ENCODE assay signal across 13 cellular contexts in genomic region chr10:89002234-89002978, GRCh38. TPM values are rescaled to one million over a fixed set of nuclear protein-coding genes. Genes with fewer than 3 reads are reported as not detected.
A peak's percentile ranks its signal among the peaks of the same experiment; 100 is the strongest.
DNase-seq lines count a peak whose midpoint lies in the region; ATAC-seq and TF ChIP-seq lines count a peak whose summit lies in the region.
"Had no signal": no experiment of that assay in that cellular context is flagged by ENCODE, and none has a peak within 500 bp of the region (broad histone marks: within the 10 kb centered on the region; RNA-seq: fewer than 3 reads in every experiment).

No MANE protein-coding gene starts in this region.

- H3K9me3 Mint-ChIP-seq in activated naive CD8-positive, alpha-beta T cell (ENCODE audit: low read depth): no peaks in the 10 kb centered on the region
- no peaks in the 10 kb centered on the region for H3K9me3 Mint-ChIP-seq in activated naive CD8-positive, alpha-beta T cell treated with anti-CD3 and anti-CD28 coated beads for 36 hours

- TF ChIP-seq CTCF in tibial nerve (IDR thresholded peaks at IDR 0.05): no peak

- peak; percentile 35 for ATAC-seq in HG03280 (IDR thresholded peaks at IDR 0.05; ENCODE audit: unreplicated experiment)

- no peak for TF ChIP-seq POLR2A in tibial nerve (IDR thresholded peaks at IDR 0.05)

- no peaks in the 10 kb centered on the region for H3K27me3 Mint-ChIP-seq in activated naive CD8-positive, alpha-beta T cell
- no peaks in the 10 kb centered on the region for H3K27me3 Mint-ChIP-seq in activated naive CD8-positive, alpha-beta T cell treated with anti-CD3 and anti-CD28 coated beads for 36 hours

- peaks cover 8% of the 10 kb centered on the region for H3K36me3 Mint-ChIP-seq in activated naive CD8-positive, alpha-beta T cell
- H3K36me3 Mint-ChIP-seq in activated naive CD8-positive, alpha-beta T cell treated with anti-CD3 and anti-CD28 coated beads for 36 hours: peaks cover 28% of the 10 kb centered on the region

- H3K9me3 ChIP-seq in ectodermal cell (ENCODE audit: control insufficient read depth, low read length): no peaks in the 10 kb centered on the region
- no peaks in the 10 kb centered on the region for H3K9me3 ChIP-seq in tibial nerve

- no peak overlapping the region for H3K4me3 ChIP-seq in ectodermal cell (ENCODE audit: insufficient read depth, low read depth, low read length)
- no peak overlapping the region for H3K4me3 ChIP-seq in tibial nerve

- H3K4me1 ChIP-seq in ectodermal cell (ENCODE audit: control insufficient read depth, insufficient read depth, low read length): peaks cover 13% of the 10 kb centered on the region
- H3K4me1 ChIP-seq in tibial nerve: peaks cover 0 to 33% (median 5%) of the 10 kb centered on the region in 4 donors

- H3K4me1 Mint-ChIP-seq in activated naive CD8-positive, alpha-beta T cell (ENCODE audit: low read depth): peaks cover 35% of the 10 kb centered on the region
- H3K4me1 Mint-ChIP-seq in activated naive CD8-positive, alpha-beta T cell treated with anti-CD3 and anti-CD28 coated beads for 36 hours: peaks cover 38% of the 10 kb centered on the region

- DNase-seq in activated naive CD8-positive, alpha-beta T cell treated with anti-CD3 and anti-CD28 coated beads for 36 hours: no peak
- DNase-seq in tibial nerve (ENCODE audit: low spot score in 2 of 2): no peak
- DNase-seq in NCI-H69 (lab: John Stamatoyannopoulos, UW): no peak
- DNase-seq in NCI-H748 (lab: John Stamatoyannopoulos, UW; ENCODE audit: unreplicated experiment): no peak
- no peak for DNase-seq in DMS 273 (lab: John Stamatoyannopoulos, UW; ENCODE audit: unreplicated experiment)
- DNase-seq: AML-193, dorsolateral prefrontal cortex, hippocampal formation, NCI-H1930, small intestine had no signal

- H3K27me3 ChIP-seq in ectodermal cell (ENCODE audit: control insufficient read depth, insufficient read depth, low read length, poor library complexity, severe bottlenecking) (no peaks in the 10 kb centered on the region), tibial nerve (no peaks in the 10 kb centered on the region)
- H3K27me3 ChIP-seq: dorsolateral prefrontal cortex had no signal

- 88 to 99% methylated on average over 4 of the region's 4 CpGs for WGBS in ectodermal cell, 2 experiments
- 83% methylated on average over 4 of the region's 4 CpGs for WGBS in tibial nerve, 2 donors

- no peak for TF ChIP-seq EP300 in tibial nerve (IDR thresholded peaks at IDR 0.05)

- H3K27ac Mint-ChIP-seq in activated naive CD8-positive, alpha-beta T cell: peak overlapping the region; percentile 69
- no peak overlapping the region for H3K27ac Mint-ChIP-seq in activated naive CD8-positive, alpha-beta T cell treated with anti-CD3 and anti-CD28 coated beads for 36 hours

- H3K36me3 ChIP-seq in ectodermal cell (ENCODE audit: control insufficient read depth, insufficient read depth, low read length): no peaks in the 10 kb centered on the region
- H3K36me3 ChIP-seq in tibial nerve: peaks cover 0 to 6% (median 0%) of the 10 kb centered on the region in 3 donors

- H3K27ac ChIP-seq in ectodermal cell (ENCODE audit: insufficient read depth, low read depth, low read length, poor library complexity, severe bottlenecking) (peak overlapping the region; percentile 89), tibial nerve (peak overlapping the region in 3 of 4 donors; percentile 60 to 81 (median 76))

- H3K4me3 Mint-ChIP-seq in activated naive CD8-positive, alpha-beta T cell: peak overlapping the region; percentile 33
- no peak overlapping the region for H3K4me3 Mint-ChIP-seq in activated naive CD8-positive, alpha-beta T cell treated with anti-CD3 and anti-CD28 coated beads for 36 hours

RNA-seq across cellular contexts. Expression of gene FAS, which starts 11.8 kb away (rescaled TPM):
- 10 to 100 TPM; 31.1 to 33.4 TPM for total RNA-seq in activated naive CD8-positive, alpha-beta T cell treated with anti-CD3 and anti-CD28 coated beads for 36 hours
- polyA plus RNA-seq in ectodermal cell (2013, experiment 1 of 4): 14.4 TPM
- polyA plus RNA-seq in ectodermal cell (2013, experiment 2 of 4): 10.4 TPM
- 12.0 TPM for polyA plus RNA-seq in ectodermal cell (2013, experiment 3 of 4)
- 11.0 TPM for polyA plus RNA-seq in ectodermal cell (2013, experiment 4 of 4)
- total RNA-seq in tibial nerve: 10 to 100 TPM; 18.4 to 32.2 (median 20.9) TPM

RNA-seq across cellular contexts. Expression of gene ACTA2, which starts 49.8 kb away (rescaled TPM):
- 1 to 10 TPM; 4.7 to 5.0 TPM for total RNA-seq in activated naive CD8-positive, alpha-beta T cell treated with anti-CD3 and anti-CD28 coated beads for 36 hours
- polyA plus RNA-seq in ectodermal cell (2013, experiment 1 of 4): 138 TPM
- polyA plus RNA-seq in ectodermal cell (2013, experiment 2 of 4): 125 TPM
- 96.7 TPM for polyA plus RNA-seq in ectodermal cell (2013, experiment 3 of 4)
- polyA plus RNA-seq in ectodermal cell (2013, experiment 4 of 4): 101 TPM
- 100 to 1,000 TPM; 340 to 708 (median 458) TPM for total RNA-seq in tibial nerve

Comparison
In these comparisons a context has a peak if more than half of its experiments do, and no peak if none do; other contexts are left out.
1. RNA of gene ACTA2, which starts 49.8 kb away (total RNA-seq): 340 to 708 TPM in tibial nerve; 4.7 to 5.0 TPM in activated naive CD8-positive, alpha-beta T cell treated with anti-CD3 and anti-CD28 coated beads for 36 hours; every median in the first group is over 10 times any median in the second.